In the genomic region with DNA sequence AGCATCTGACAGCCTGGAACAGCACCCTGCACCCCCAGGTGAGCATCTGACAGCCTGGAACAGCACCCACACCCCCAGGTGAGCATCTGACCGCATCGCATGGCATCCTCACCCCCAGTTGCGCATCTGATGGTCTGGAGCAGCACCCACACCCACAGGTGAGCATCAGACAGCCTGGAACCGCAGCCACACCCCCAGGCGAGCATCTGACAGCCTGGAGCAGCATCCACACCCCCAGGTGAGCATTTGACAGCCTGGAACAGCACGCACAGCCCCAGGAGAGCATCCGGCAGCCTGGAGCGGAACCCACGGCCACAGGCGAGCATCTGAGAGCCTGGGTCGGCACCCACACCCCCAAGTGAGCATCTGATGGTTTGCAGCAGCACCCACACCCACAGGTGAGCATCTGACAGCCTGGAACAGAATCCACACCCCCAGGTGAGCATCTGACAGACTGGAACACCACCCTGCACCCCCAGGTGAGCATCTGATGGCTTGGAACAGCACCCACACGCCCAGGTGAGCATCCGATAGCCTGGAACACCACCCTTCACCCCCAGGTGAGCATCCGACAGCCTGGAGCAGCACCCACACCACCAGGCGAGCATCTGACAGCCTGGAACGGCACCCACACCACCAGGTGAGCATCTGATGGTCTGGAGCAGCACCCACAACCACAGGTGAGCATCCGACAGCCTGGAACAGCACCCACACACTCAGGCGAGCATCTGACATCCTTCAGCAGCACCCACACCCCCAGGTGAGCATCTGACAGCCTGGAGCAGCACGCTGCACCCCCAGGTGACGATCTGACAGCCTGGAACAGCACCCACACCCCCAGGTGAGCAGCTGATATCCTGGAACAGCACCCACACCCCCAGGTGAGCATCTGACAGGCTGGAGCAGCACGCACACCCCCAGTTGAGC, we compare ENCODE assay signal across 2 cellular contexts. TPM values are rescaled to one million over a fixed set of nuclear protein-coding genes. Genes with fewer than 3 reads are reported as not detected.
"Had no signal": no experiment of that assay in that cellular context is flagged by ENCODE, and none has a peak within 500 bp of the region (broad histone marks: within the 10 kb centered on the region; RNA-seq: fewer than 3 reads in every experiment).

No MANE protein-coding gene starts in this region.

RNA-seq across cellular contexts. Expression of a gene that starts 50.3 kb away (rescaled TPM):
- total RNA-seq: right atrium auricular region, thoracic aorta had no signal
